Comparison of ENCODE assay signal across 16 cellular contexts in genomic region chr2:74383254-74383653, GRCh38. TPM values are rescaled to one million over a fixed set of nuclear protein-coding genes. Genes with fewer than 3 reads are reported as not detected.
DNase-seq lines count a peak whose midpoint lies in the region; ATAC-seq and FAIRE-seq lines count a peak whose summit lies in the region.
"Had no signal": no experiment of that assay in that cellular context is flagged by ENCODE, and none has a peak within 500 bp of the region (broad histone marks: within the 10 kb centered on the region; RNA-seq: fewer than 3 reads in every experiment).

No MANE protein-coding gene starts in this region.

- H3K4me1 Mint-ChIP-seq in activated naive CD8-positive, alpha-beta T cell treated with anti-CD3 and anti-CD28 coated beads, Interleukin-2, amount 50 U/mL, for 24 hours: peaks cover 17% of the 10 kb centered on the region

- H3K9me3 Mint-ChIP-seq in activated naive CD8-positive, alpha-beta T cell treated with anti-CD3 and anti-CD28 coated beads, Interleukin-2, amount 50 U/mL, for 24 hours: no peaks in the 10 kb centered on the region
- H3K9me3 Mint-ChIP-seq: T-helper 2 cell treated with Interferon-gamma antibody and Interleukin-4, amounts not matched to agents 5 μg/mL and 100 μg/mL, for 36 hours had no signal

- peaks cover 5% of the 10 kb centered on the region for H3K36me3 Mint-ChIP-seq in activated naive CD8-positive, alpha-beta T cell treated with anti-CD3 and anti-CD28 coated beads, Interleukin-2, amount 50 U/mL, for 24 hours (ENCODE audit: low read depth)

- in situ Hi-C loops in Caki2 (cut with HindIII; ENCODE audit: low pct_unique_long_range_greater_than_20kb, low sequenced_read_pairs): no loop called here

- intact Hi-C loops in sciatic nerve (cut with DNase I): no loop called here

- DNase-seq in Caki2 (ENCODE audit: low read depth) (peak; percentile 43), astrocyte of the hippocampus (ENCODE audit: low read depth, low spot score) (peak; percentile 38), fibroblast of the conjunctiva (ENCODE audit: low read depth) (peak; percentile 57), sciatic nerve (ENCODE audit: low spot score) (no peak), urothelium cell line (ENCODE audit: low spot score) (no peak), epidermal melanocyte (ENCODE audit: insufficient read length, low spot score) (no peak)
- no peak for DNase-seq in activated naive CD8-positive, alpha-beta T cell treated with anti-CD3 and anti-CD28 coated beads, Interleukin-2, amount 50 U/mL, for 24 hours
- DNase-seq in activated CD4-positive, alpha-beta T cell treated with anti-CD3 and anti-CD28 coated beads, Interleukin-2, amount 50 U/mL, for 48 hours: no peak
- DNase-seq: activated CD8-positive, alpha-beta memory T cell treated with anti-CD3 and anti-CD28 coated beads, Interleukin-2, amount 50 U/mL, for 4 hours; amygdala; KBM-7; left cardiac atrium; NCI-H2081 treated with DMSO at 0.1 percent for 48 hours; ovary had no signal

- H3K4me3 Mint-ChIP-seq in activated naive CD8-positive, alpha-beta T cell treated with anti-CD3 and anti-CD28 coated beads, Interleukin-2, amount 50 U/mL, for 24 hours: no peak overlapping the region
- H3K4me3 Mint-ChIP-seq: T-helper 2 cell treated with Interferon-gamma antibody and Interleukin-4, amounts not matched to agents 5 μg/mL and 100 μg/mL, for 36 hours had no signal

- peak; percentile 81 for ATAC-seq in sciatic nerve
- no peak for ATAC-seq in activated naive CD8-positive, alpha-beta T cell treated with anti-CD3 and anti-CD28 coated beads, Interleukin-2, amount 50 U/mL, for 24 hours

- H3K27me3 Mint-ChIP-seq in activated naive CD8-positive, alpha-beta T cell treated with anti-CD3 and anti-CD28 coated beads, Interleukin-2, amount 50 U/mL, for 24 hours: no peaks in the 10 kb centered on the region

- H3K27ac Mint-ChIP-seq in activated naive CD8-positive, alpha-beta T cell treated with anti-CD3 and anti-CD28 coated beads, Interleukin-2, amount 50 U/mL, for 24 hours: no peak overlapping the region
- H3K27ac Mint-ChIP-seq: T-helper 2 cell treated with Interferon-gamma antibody and Interleukin-4, amounts not matched to agents 5 μg/mL and 100 μg/mL, for 36 hours had no signal

- FAIRE-seq in urothelium cell line (lab: Jason Lieb, UNC): no peak
- FAIRE-seq: H54 had no signal

RNA-seq across cellular contexts. Expression of gene DCTN1, which starts 3.1 kb away (rescaled TPM):
- 117 TPM in 2 replicates for total RNA-seq in Caki2 (2014; rRNA removed; shearing (Covaris generic); ENCODE audit: low replicate concordance)
- 146 TPM for total RNA-seq in sciatic nerve

RNA-seq across cellular contexts. Expression of gene C2orf81, which starts 38.2 kb away (rescaled TPM):
- 7.9 and 9.6 TPM in 2 replicates for total RNA-seq in Caki2 (2014; rRNA removed; shearing (Covaris generic); ENCODE audit: low replicate concordance)
- 4.4 TPM for total RNA-seq in sciatic nerve

RNA-seq across cellular contexts. Expression of gene WDR54, which starts 38.3 kb away (rescaled TPM):
- 183 and 209 TPM in 2 replicates for total RNA-seq in Caki2 (2014; rRNA removed; shearing (Covaris generic); ENCODE audit: low replicate concordance)
- total RNA-seq in sciatic nerve: 14.0 TPM

RNA-seq across cellular contexts. Expression of gene SLC4A5, which starts 40.0 kb away (rescaled TPM):
- 0.84 and 7.1 TPM in 2 replicates for total RNA-seq in Caki2 (2014; rRNA removed; shearing (Covaris generic); ENCODE audit: low replicate concordance)
- 12.6 TPM for total RNA-seq in sciatic nerve

RNA-seq across cellular contexts. Expression of gene RTKN, which starts 58.5 kb away (rescaled TPM):
- total RNA-seq in Caki2 (2014; rRNA removed; shearing (Covaris generic); ENCODE audit: low replicate concordance): 55.6 and 71.1 TPM in 2 replicates
- 76.0 TPM for total RNA-seq in sciatic nerve

Comparison
In these comparisons a context has a peak if more than half of its experiments do, and no peak if none do; other contexts are left out.
1. DNase-seq: peak in Caki2 (single experiment), astrocyte of the hippocampus (single experiment) and fibroblast of the conjunctiva (single experiment); none in sciatic nerve (single experiment), activated naive CD8-positive, alpha-beta T cell treated with anti-CD3 and anti-CD28 coated beads, Interleukin-2, amount 50 U/mL, for 24 hours (single experiment), urothelium cell line (single experiment), activated CD4-positive, alpha-beta T cell treated with anti-CD3 and anti-CD28 coated beads, Interleukin-2, amount 50 U/mL, for 48 hours (0 of 2) and epidermal melanocyte (single experiment).
2. RNA of gene WDR54, which starts 38.3 kb away (total RNA-seq): 183 to 209 TPM in Caki2; 14.0 TPM in sciatic nerve (single experiment); every median in the first group is over 10 times any median in the second.